8 cellular contexts compared by ENCODE assay signal in the genomic region with DNA sequence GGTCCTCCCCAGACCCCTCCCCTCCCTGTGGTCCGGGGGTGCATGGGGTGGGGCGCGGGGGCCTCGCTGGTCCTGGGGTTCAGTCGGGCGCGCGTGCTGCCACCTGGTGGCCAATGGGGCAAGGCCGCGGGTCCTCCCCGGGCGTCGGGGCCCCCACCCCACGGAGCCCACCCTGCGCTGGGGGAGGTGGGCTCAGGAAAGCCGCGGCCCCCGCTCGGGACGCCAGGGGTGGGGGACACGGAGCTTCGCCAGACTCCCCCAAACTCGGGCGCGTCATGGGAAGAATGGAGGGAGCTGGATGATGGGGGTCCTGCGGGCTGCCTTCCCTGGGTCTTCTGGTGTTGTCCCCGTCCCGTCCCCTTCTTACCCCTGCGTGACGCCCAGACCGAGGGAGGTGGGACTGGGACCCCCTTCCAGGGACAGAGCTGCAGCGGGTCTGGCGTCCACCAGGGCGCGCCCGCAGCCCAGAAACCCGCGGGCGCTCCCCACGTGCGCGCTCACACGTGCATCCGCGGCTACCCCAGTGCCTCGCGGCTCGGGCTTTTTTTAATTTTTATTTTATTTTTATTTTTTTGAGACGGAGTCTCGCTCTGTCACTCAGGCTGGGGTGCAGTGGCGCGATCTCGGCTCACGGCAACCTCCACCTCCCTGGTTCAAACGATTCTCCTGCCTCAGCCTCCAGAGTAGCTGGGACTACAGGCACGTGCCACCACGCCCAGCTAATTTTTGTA. TPM values are rescaled to one million over a fixed set of nuclear protein-coding genes. Genes with fewer than 3 reads are reported as not detected.
A peak's percentile ranks its signal among the peaks of the same experiment; 100 is the strongest.
DNase-seq lines count a peak whose midpoint lies in the region; ATAC-seq and TF ChIP-seq lines count a peak whose summit lies in the region.

No MANE protein-coding gene starts in this region.

- peak overlapping the region; percentile 72 for H2AFZ ChIP-seq in neuronal stem cell (ENCODE audit: low read length)

- H3K9ac ChIP-seq in neuronal stem cell (ENCODE audit: low read depth, low read length, poor library complexity) = no peak overlapping the region

- no peak overlapping the region for H2BK12ac ChIP-seq in neuronal stem cell (ENCODE audit: low read length)

- H3K23ac ChIP-seq in neuronal stem cell (ENCODE audit: low read depth, low read length, poor library complexity) = peak overlapping the region; percentile 55

- peak overlapping the region; percentile 23; the same call in 1 of the 2 replicates for H3K4me3 ChIP-seq in MG63
- no peak overlapping the region for H3K4me3 ChIP-seq in neuronal stem cell (ENCODE audit: low read length in 2 of 2)

- H3K4ac ChIP-seq in neuronal stem cell (ENCODE audit: low read length) = no peak overlapping the region

- H2BK5ac ChIP-seq in neuronal stem cell (ENCODE audit: low read length) = no peak overlapping the region

- no peak overlapping the region for H3K27ac ChIP-seq in neuronal stem cell (replicated peaks; ENCODE audit: low read length)

- H2AK5ac ChIP-seq in neuronal stem cell (ENCODE audit: low read depth, low read length) = peak overlapping the region; percentile 75

- peak overlapping the region; percentile 96 for H3K18ac ChIP-seq in neuronal stem cell (ENCODE audit: low read length)

- no peak overlapping the region for H2BK15ac ChIP-seq in neuronal stem cell (ENCODE audit: low read length)

- H4K8ac ChIP-seq in neuronal stem cell (ENCODE audit: low read depth, low read length) = peak overlapping the region; percentile 17

- peaks cover 0 to 13% of the 10 kb centered on the region in 2 donors for H3K4me1 ChIP-seq in neuronal stem cell (ENCODE audit: control insufficient read depth in 2 of 2, insufficient read depth in 1 of 2, low read depth in 1 of 2, low read length in 2 of 2)

- no peak overlapping the region for H2BK120ac ChIP-seq in neuronal stem cell (ENCODE audit: low read depth, low read length)

- H3K36me3 ChIP-seq in MG63 (no peaks in the 10 kb centered on the region), neuronal stem cell (replicated peaks in 1 of 2; ENCODE audit: control insufficient read depth in 2 of 2, insufficient read depth in 2 of 2, low read length in 2 of 2) (no peaks in the 10 kb centered on the region)

- H4K91ac ChIP-seq in neuronal stem cell (ENCODE audit: low read depth, low read length, poor library complexity) = no peak overlapping the region

- no peaks in the 10 kb centered on the region for H3K79me1 ChIP-seq in neuronal stem cell (ENCODE audit: low read depth, low read length)

- H3K9me3 ChIP-seq in MG63 (no peaks in the 10 kb centered on the region), neuronal stem cell (replicated peaks in 1 of 2; ENCODE audit: control insufficient read depth in 2 of 2, insufficient read depth in 1 of 2, low read depth in 1 of 2, low read length in 2 of 2) (no peaks in the 10 kb centered on the region)

- peak overlapping the region; percentile 25 for H3K4me2 ChIP-seq in neuronal stem cell (ENCODE audit: insufficient read depth, low read length, poor library complexity, severe bottlenecking)

- peaks cover 5% of the 10 kb centered on the region for H3K27me3 ChIP-seq in MG63
- H3K27me3 ChIP-seq in neuronal stem cell (ENCODE audit: control insufficient read depth in 3 of 3, insufficient read depth in 3 of 3, low read depth in 1 of 3, low read length in 3 of 3) = peaks cover 9 to 87% (median 81%) of the 10 kb centered on the region in 3 experiments

- no peak overlapping the region for H3K14ac ChIP-seq in neuronal stem cell (ENCODE audit: low read length)

- no peak for ATAC-seq in GM18867 (IDR thresholded peaks at IDR 0.05; ENCODE audit: unreplicated experiment)

- TF ChIP-seq POLR2A in erythroblast (IDR thresholded peaks at IDR 0.05; ENCODE audit: low read length) = no peak

- DNase-seq in EL = peak; percentile 37
- DNase-seq in MG63 = peak; percentile 28
- peak; percentile 69 for DNase-seq in activated CD8-positive, alpha-beta memory T cell treated with anti-CD3 and anti-CD28 coated beads, Interleukin-2, amount 50 U/mL, for 4 hours
- peak; percentile 70 to 73 for DNase-seq in erythroblast (lab: John Stamatoyannopoulos, UW)
- no peak for DNase-seq in neuronal stem cell (ENCODE audit: low spot score)
- no peak for DNase-seq in NCI-H446 treated with DMSO at 0.1 percent for 48 hours (lab: John Stamatoyannopoulos, UW)
- DNase-seq in middle frontal gyrus (ENCODE audit: extremely low spot score, low spot score) = no peak

- no CpG with 5 or more reads among the region's 57 CpGs for WGBS in neuronal stem cell (ENCODE audit: extremely low coverage in 2 of 2, insufficient read length in 2 of 2, insufficient replicate concordance in 1 of 2), 2 donors

RNA-seq across cellular contexts. Expression of a gene that starts 19.8 kb away (rescaled TPM):
- total RNA-seq in MG63 (2014; rRNA removed; shearing (Covaris generic); ENCODE audit: low replicate concordance) = 78.5 and 135 TPM in 2 replicates
- 333 TPM for polyA plus RNA-seq in neuronal stem cell (2013, experiment 1 of 2)
- polyA plus RNA-seq in neuronal stem cell (2013, experiment 2 of 2) = 334 TPM

Comparison
In these comparisons a context has a peak if more than half of its experiments do, and no peak if none do; other contexts are left out.
1. DNase-seq: peak in EL (single experiment), MG63 (single experiment), activated CD8-positive, alpha-beta memory T cell treated with anti-CD3 and anti-CD28 coated beads, Interleukin-2, amount 50 U/mL, for 4 hours (single experiment) and erythroblast (2 of 2); none in neuronal stem cell (single experiment), NCI-H446 treated with DMSO at 0.1 percent for 48 hours (single experiment) and middle frontal gyrus (single experiment).